In genomic region chr17:82073446-82073845, GRCh38 we compare ENCODE assay signal across 24 cellular contexts.
"Had no signal": no experiment of that assay in that cellular context is flagged by ENCODE, and none has a peak within 500 bp of the region (broad histone marks: within the 10 kb centered on the region; RNA-seq: fewer than 3 reads in every experiment).

No MANE protein-coding gene starts in this region.

- DNase-seq: activated CD4-positive, alpha-beta memory T cell treated with anti-CD3 and anti-CD28 coated beads for 36 hours; activated CD4-positive, alpha-beta T cell treated with anti-CD3 and anti-CD28 coated beads, Interleukin-2, amount 10 ng/mL, durations not matched to agents 7 days and 5 days; activated CD4-positive, CD25-positive, alpha-beta regulatory T cell; activated CD8-positive, alpha-beta memory T cell treated with anti-CD3 and anti-CD28 coated beads for 24 hours; activated gamma-delta T cell treated with Interleukin-2 at 50 U/mL for 16 hours; activated naive CD4-positive, alpha-beta T cell treated with anti-CD3 and anti-CD28 coated beads, Interleukin-2, amount 50 U/mL, for 16 hours; activated T-cell treated with anti-CD3 and anti-CD28 coated beads, Interleukin-2, amount 50 U/mL, for 72 hours; body of pancreas; Karpas-422; MM.1S; NCI-H1105; NCI-H1436; NCI-H1694 treated with DMSO at 0.1 percent for 48 hours; NCI-H2029 treated with DMSO at 0.1 percent for 48 hours; NCI-H446; NCI-H524; PC-3; SIG-M5; T-cell; T-helper 2 cell had no signal

- H3K27me3 ChIP-seq: ascending aorta, body of pancreas had no signal

- H3K4me1 ChIP-seq: ascending aorta, body of pancreas had no signal

- ATAC-seq: activated T-cell treated with anti-CD3 and anti-CD28 coated beads, Interleukin-2, amount 50 U/mL, for 72 hours; body of pancreas; K562; PC-3; T-cell had no signal

- H3K27ac ChIP-seq: ascending aorta, body of pancreas, VCaP had no signal

- H3K4me3 ChIP-seq: ascending aorta, body of pancreas, K562 had no signal

- H3K9me3 ChIP-seq: ascending aorta, body of pancreas had no signal

- FAIRE-seq: K562, RCC 7860 had no signal
